In genomic region chrX:11970935-11971334, GRCh38 we compare ENCODE assay signal across 1 cellular context.
TF ChIP-seq lines count a peak whose summit lies in the region.

No MANE protein-coding gene starts in this region.

TF ChIP-seq in WTC11, 78 proteins besides CTCF, POLR2A, EP300 and RAD21 (continued from another document):
- TF ChIP-seq ZNF425 (CRISPR knock-in tag; conservative IDR thresholded peaks at IDR 0.05) (no peak), TP53 (CRISPR knock-in tag; IDR thresholded peaks at IDR 0.05) (no peak), STAT6 (CRISPR knock-in tag; conservative IDR thresholded peaks at IDR 0.05; ENCODE audit: low read depth) (no peak), ZNF263 (CRISPR knock-in tag; IDR thresholded peaks at IDR 0.05; ENCODE audit: low read depth) (no peak), TEAD1 (CRISPR knock-in tag; IDR thresholded peaks at IDR 0.05) (no peak), ATF1 (CRISPR knock-in tag; IDR thresholded peaks at IDR 0.05) (no peak), JUN (CRISPR knock-in tag; IDR thresholded peaks at IDR 0.05) (no peak), ZNF317 (CRISPR knock-in tag; IDR thresholded peaks at IDR 0.05; ENCODE audit: borderline replicate concordance, low read depth) (no peak), NR3C1 (CRISPR knock-in tag; conservative IDR thresholded peaks at IDR 0.05; ENCODE audit: low read depth) (no peak)
